In the genomic region with DNA sequence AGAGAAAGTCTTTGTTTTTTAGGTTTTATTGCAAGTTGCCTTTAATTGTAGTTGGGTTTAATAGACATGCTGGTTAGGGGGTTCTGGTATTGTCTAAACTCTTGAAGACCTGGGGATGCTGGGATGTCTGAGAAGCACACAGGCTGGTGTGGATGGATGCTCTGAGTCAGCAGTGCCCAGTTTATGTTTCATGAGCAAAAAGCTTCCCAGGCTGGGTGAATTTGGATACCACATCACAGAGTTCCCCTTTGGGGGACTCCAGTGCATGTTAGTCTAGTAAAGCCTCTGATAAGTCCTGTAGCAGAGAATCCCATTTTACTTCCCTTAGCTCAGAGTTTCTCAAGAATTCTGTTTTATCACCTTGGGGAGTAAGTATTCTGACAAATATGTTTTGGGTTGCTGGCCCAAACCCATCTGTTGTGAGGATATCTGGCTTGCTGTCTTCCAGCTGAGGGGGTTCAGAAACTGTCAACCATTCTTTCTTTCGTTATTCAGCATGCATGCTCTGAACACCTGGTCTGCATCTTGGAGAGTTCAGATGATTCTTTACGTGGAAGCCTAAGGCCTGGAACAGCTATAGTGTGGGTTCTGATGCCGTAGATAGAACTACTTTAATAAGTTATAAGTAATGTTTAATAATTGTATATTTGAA, we compare ENCODE assay signal across 14 cellular contexts.
DNase-seq lines count a peak whose midpoint lies in the region; ATAC-seq, FAIRE-seq and TF ChIP-seq lines count a peak whose summit lies in the region.
"Had no signal": no experiment of that assay in that cellular context is flagged by ENCODE, and none has a peak within 500 bp of the region (broad histone marks: within the 10 kb centered on the region; RNA-seq: fewer than 3 reads in every experiment).

No MANE protein-coding gene starts in this region.

- TF ChIP-seq EP300 in GM12878 (IDR thresholded peaks at IDR 0.05; ENCODE audit: borderline replicate concordance in 1 of 2, control insufficient read depth in 1 of 2, low read depth in 2 of 2, low read length in 2 of 2), result no peak; a peak in 2 of 4 replicates

- no peaks in the 10 kb centered on the region for H3K9me3 Mint-ChIP-seq in activated CD4-positive, alpha-beta T cell treated with anti-CD3 and anti-CD28 coated beads for 36 hours (ENCODE audit: low read depth)

- peak; percentile 44 for DNase-seq in activated CD4-positive, alpha-beta T cell treated with anti-CD3 and anti-CD28 coated beads for 36 hours
- no peak for DNase-seq in activated CD4-positive, alpha-beta T cell treated with anti-CD3 and anti-CD28 coated beads for 4 hours
- DNase-seq in GM12878 (ENCODE audit: low read depth, low spot score) (peak; percentile 42), NCI-H2227 treated with DMSO at 0.1 percent for 48 hours (lab: John Stamatoyannopoulos, UW) (no peak), NCI-H524 (lab: John Stamatoyannopoulos, UW) (no peak)
- DNase-seq: 8988T, IMR-90, NCI-H146, small intestine, upper lobe of left lung had no signal

- H3K9ac ChIP-seq in GM12878 (ENCODE audit: control insufficient read depth, insufficient read depth, low read length), result no peak overlapping the region

- no peak overlapping the region for H2AFZ ChIP-seq in GM12878 (ENCODE audit: control insufficient read depth, low read depth, low read length)

- H3K4me1 ChIP-seq in GM12878 (ENCODE audit: control insufficient read depth, insufficient read depth, low read length), result peaks cover 13% of the 10 kb centered on the region
- H3K4me1 ChIP-seq: upper lobe of left lung had no signal

- intact Hi-C loops in activated CD4-positive, alpha-beta T cell treated with anti-CD3 and anti-CD28 coated beads for 36 hours (cut with DNase I, micrococcal nuclease), result loop anchor here (1.0 to 10.0 kb wide), 8 partner anchors 74 to 1959 kb away; no protein-coding TSS in a partner anchor
- intact Hi-C loops in GM12878 (cut with micrococcal nuclease; ENCODE audit: unreplicated experiment), result loop anchor here (1.0 to 10.0 kb wide), 8 partner anchors 26 to 319 kb away; no protein-coding TSS in a partner anchor

- H3K27ac Mint-ChIP-seq in activated CD4-positive, alpha-beta T cell treated with anti-CD3 and anti-CD28 coated beads for 36 hours, result peak overlapping the region; percentile 90

- H3K36me3 Mint-ChIP-seq in activated CD4-positive, alpha-beta T cell treated with anti-CD3 and anti-CD28 coated beads for 36 hours (ENCODE audit: low read depth), result no peaks in the 10 kb centered on the region

- no peaks in the 10 kb centered on the region for H3K36me3 ChIP-seq in GM12878 (ENCODE audit: control insufficient read depth in 2 of 2, insufficient read depth in 2 of 2, low read length in 1 of 2)
- H3K36me3 ChIP-seq: upper lobe of left lung had no signal

- CTCF ChIA-PET in activated CD4-positive, alpha-beta T cell treated with anti-CD3 and anti-CD28 coated beads for 36 hours (lab: Charles Lee), result interaction anchor here (1.1 to 1.4 kb wide), 3 partner anchors 8 to 316 kb away, joined by 3 to 5 read pairs (median 3); no protein-coding TSS in a partner anchor
- CTCF ChIA-PET in GM12878 (lab: Yijun Ruan, JAX), result interaction anchor here (0.6 to 2.6 kb wide), 10 partner anchors 9 to 1960 kb away, joined by 3 to 13 read pairs (median 5); no protein-coding TSS in a partner anchor

- RAD21 ChIA-PET in GM12878 (lab: Charles Lee; ENCODE audit: unreplicated experiment), result interaction anchor here (0.7 to 11.2 kb wide), 18 partner anchors 8 to 149 kb away, joined by 3 to 214 read pairs (median 6); no protein-coding TSS in a partner anchor

- SMC1A ChIA-PET in GM12878 (lab: Charles Lee; ENCODE audit: uncharacterized antibody, unreplicated experiment), result interaction anchor here (0.8 to 11.9 kb wide), 31 partner anchors 9 to 1948 kb away, joined by 3 to 133 read pairs (median 5); no protein-coding TSS in a partner anchor

- WGBS in GM12878 (ENCODE audit: insufficient coverage, insufficient replicate concordance, low lambda C conversion rate, missing lambda C conversion rate), result 2% methylated on average over 3 of the region's 3 CpGs

- H3K9me3 ChIP-seq in GM12878 (replicated peaks; ENCODE audit: control insufficient read depth, insufficient read depth, low read length), result no peaks in the 10 kb centered on the region
- H3K9me3 ChIP-seq: upper lobe of left lung had no signal

- H3K4me3 Mint-ChIP-seq in activated CD4-positive, alpha-beta T cell treated with anti-CD3 and anti-CD28 coated beads for 36 hours, result no peak overlapping the region

- no peak overlapping the region for H3K4me3 ChIP-seq in GM12878
- H3K4me3 ChIP-seq: lung, upper lobe of left lung had no signal

- peak; percentile 49 for ATAC-seq in activated CD4-positive, alpha-beta T cell treated with anti-CD3 and anti-CD28 coated beads for 36 hours
- peak; percentile 62 for ATAC-seq in GM21447 (IDR thresholded peaks at IDR 0.05; ENCODE audit: unreplicated experiment)
- ATAC-seq in HG03521 (IDR thresholded peaks at IDR 0.05; ENCODE audit: unreplicated experiment), result peak; percentile 42
- peak; percentile 75 for ATAC-seq in GM12878
- ATAC-seq in HG03457 (IDR thresholded peaks at IDR 0.05; ENCODE audit: unreplicated experiment), result no peak

- no peak for TF ChIP-seq CTCF in GM12878 (IDR thresholded peaks at IDR 0.05 in 2 of 3, conservative IDR thresholded peaks at IDR 0.05 in 1 of 3; ENCODE audit: control insufficient read depth in 2 of 3, extremely low read depth in 1 of 3, insufficient read depth in 1 of 3, low read depth in 3 of 3, low read length in 3 of 3)

- no peak for TF ChIP-seq RAD21 in GM12878 (IDR thresholded peaks at IDR 0.05; ENCODE audit: insufficient read depth, low read depth, low read length)

- H4K20me1 ChIP-seq in GM12878 (ENCODE audit: control insufficient read depth, insufficient read depth), result no peaks in the 10 kb centered on the region

- H3K27me3 Mint-ChIP-seq in activated CD4-positive, alpha-beta T cell treated with anti-CD3 and anti-CD28 coated beads for 36 hours, result no peaks in the 10 kb centered on the region

- no TSS peak for BruUV-seq in GM12878 (replicated peaks; lab: Mats Ljungman, UMichigan)

- in situ Hi-C loops in GM12878 (cut with MboI), result no loop called here

- 0 out of 2 replicates have a peak overlapping the region, but pooled peaks have one; percentile 11 for H3K4me2 ChIP-seq in GM12878 (ENCODE audit: control insufficient read depth, insufficient read depth)

- H3K79me2 ChIP-seq in GM12878 (ENCODE audit: control insufficient read depth, insufficient read depth, low read length), result no peaks in the 10 kb centered on the region

- H3K27me3 ChIP-seq in GM12878 (replicated peaks in 1 of 2; ENCODE audit: control insufficient read depth in 2 of 2, insufficient read depth in 2 of 2, low read length in 1 of 2), result no peaks in the 10 kb centered on the region
- H3K27me3 ChIP-seq: upper lobe of left lung had no signal

- peaks cover 26% of the 10 kb centered on the region for H3K4me1 Mint-ChIP-seq in activated CD4-positive, alpha-beta T cell treated with anti-CD3 and anti-CD28 coated beads for 36 hours

- TF ChIP-seq POLR2A in GM12878 (IDR thresholded peaks at IDR 0.05; ENCODE audit: low read depth, low read length), result no peak

- POLR2A ChIA-PET in activated CD4-positive, alpha-beta T cell treated with anti-CD3 and anti-CD28 coated beads for 36 hours (lab: Charles Lee), result interaction anchor here (0.9 to 1.6 kb wide), 7 partner anchors 33 to 671 kb away, joined by 3 to 9 read pairs (median 4); no protein-coding TSS in a partner anchor
- POLR2A ChIA-PET in GM12878 (lab: Charles Lee), result interaction anchor here (1.0 to 2.7 kb wide), 9 partner anchors 9 to 103 kb away, joined by 3 to 16 read pairs (median 7); no protein-coding TSS in a partner anchor

- no peak for FAIRE-seq in GM12878 (lab: Jason Lieb, UNC)
- FAIRE-seq: small intestine had no signal

- H3K27ac ChIP-seq in GM12878 (ENCODE audit: control insufficient read depth, insufficient read depth), result peak overlapping the region; percentile 91
- H3K27ac ChIP-seq: upper lobe of left lung had no signal

TF ChIP-seq in GM12878, 131 proteins besides CTCF, POLR2A, EP300 and RAD21 (continues in another document):
- TF ChIP-seq ATF7 (IDR thresholded peaks at IDR 0.05; ENCODE audit: low read depth) (no peak), ASH2L (IDR thresholded peaks at IDR 0.05; ENCODE audit: borderline replicate concordance, low read depth) (0 out of 2 replicates have a peak, but pooled peaks have one; percentile 42), BACH1 (IDR thresholded peaks at IDR 0.05; ENCODE audit: borderline replicate concordance) (no peak), FOXM1 (IDR thresholded peaks at IDR 0.05; ENCODE audit: low read depth, low read length) (peak; percentile 10; the same call in 1 of the 2 replicates), IKZF2 (IDR thresholded peaks at IDR 0.05) (peak in 1 of 2 experiments; percentile 7; a peak in 2 of 4 replicates), KLF5 (IDR thresholded peaks at IDR 0.05; ENCODE audit: partially characterized antibody) (no peak), NR2F1 (conservative IDR thresholded peaks at IDR 0.05) (no peak)
- TF ChIP-seq, protein P1, sequence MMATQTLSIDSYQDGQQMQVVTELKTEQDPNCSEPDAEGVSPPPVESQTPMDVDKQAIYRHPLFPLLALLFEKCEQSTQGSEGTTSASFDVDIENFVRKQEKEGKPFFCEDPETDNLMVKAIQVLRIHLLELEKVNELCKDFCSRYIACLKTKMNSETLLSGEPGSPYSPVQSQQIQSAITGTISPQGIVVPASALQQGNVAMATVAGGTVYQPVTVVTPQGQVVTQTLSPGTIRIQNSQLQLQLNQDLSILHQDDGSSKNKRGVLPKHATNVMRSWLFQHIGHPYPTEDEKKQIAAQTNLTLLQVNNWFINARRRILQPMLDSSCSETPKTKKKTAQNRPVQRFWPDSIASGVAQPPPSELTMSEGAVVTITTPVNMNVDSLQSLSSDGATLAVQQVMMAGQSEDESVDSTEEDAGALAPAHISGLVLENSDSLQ (IDR thresholded peaks at IDR 0.05), result no peak
- TF ChIP-seq, protein P2, sequence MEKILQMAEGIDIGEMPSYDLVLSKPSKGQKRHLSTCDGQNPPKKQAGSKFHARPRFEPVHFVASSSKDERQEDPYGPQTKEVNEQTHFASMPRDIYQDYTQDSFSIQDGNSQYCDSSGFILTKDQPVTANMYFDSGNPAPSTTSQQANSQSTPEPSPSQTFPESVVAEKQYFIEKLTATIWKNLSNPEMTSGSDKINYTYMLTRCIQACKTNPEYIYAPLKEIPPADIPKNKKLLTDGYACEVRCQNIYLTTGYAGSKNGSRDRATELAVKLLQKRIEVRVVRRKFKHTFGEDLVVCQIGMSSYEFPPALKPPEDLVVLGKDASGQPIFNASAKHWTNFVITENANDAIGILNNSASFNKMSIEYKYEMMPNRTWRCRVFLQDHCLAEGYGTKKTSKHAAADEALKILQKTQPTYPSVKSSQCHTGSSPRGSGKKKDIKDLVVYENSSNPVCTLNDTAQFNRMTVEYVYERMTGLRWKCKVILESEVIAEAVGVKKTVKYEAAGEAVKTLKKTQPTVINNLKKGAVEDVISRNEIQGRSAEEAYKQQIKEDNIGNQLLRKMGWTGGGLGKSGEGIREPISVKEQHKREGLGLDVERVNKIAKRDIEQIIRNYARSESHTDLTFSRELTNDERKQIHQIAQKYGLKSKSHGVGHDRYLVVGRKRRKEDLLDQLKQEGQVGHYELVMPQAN (conservative IDR thresholded peaks at IDR 0.05), result no peak

Comparison
In these comparisons a context has a peak if more than half of its experiments do, and no peak if none do; other contexts are left out.
1. DNase-seq: peak in activated CD4-positive, alpha-beta T cell treated with anti-CD3 and anti-CD28 coated beads for 36 hours (single experiment) and GM12878 (single experiment); none in activated CD4-positive, alpha-beta T cell treated with anti-CD3 and anti-CD28 coated beads for 4 hours (0 of 2), NCI-H2227 treated with DMSO at 0.1 percent for 48 hours (single experiment) and NCI-H524 (0 of 2).